Comparison of ENCODE assay signal across 1 cellular context in the genomic region with DNA sequence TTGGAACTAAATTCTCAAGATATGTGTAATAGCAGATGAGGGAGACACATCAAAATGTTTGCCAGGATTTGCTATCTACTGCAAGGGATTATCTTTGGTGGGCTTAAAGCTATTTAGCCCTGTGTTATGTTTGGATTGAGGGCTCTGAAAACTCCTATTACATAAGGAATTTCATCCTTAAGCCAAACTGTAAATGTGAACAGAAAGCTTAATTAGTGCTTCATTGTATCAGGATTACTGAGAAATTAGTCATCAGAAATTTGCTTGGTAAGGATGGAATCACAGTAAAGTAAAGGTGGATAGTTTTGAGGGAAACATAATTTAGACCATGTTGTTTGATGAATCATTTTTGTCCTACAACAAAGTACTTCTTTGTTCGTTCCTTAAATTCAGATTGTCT.
TF ChIP-seq lines count a peak whose summit lies in the region.

No MANE protein-coding gene starts in this region.

TF ChIP-seq in SK-N-SH treated with all-trans-retinoic acid at 6 μM for 48 hours, 23 proteins besides CTCF, POLR2A, EP300 and RAD21 (continued from another document):
- TF ChIP-seq, protein P1, sequence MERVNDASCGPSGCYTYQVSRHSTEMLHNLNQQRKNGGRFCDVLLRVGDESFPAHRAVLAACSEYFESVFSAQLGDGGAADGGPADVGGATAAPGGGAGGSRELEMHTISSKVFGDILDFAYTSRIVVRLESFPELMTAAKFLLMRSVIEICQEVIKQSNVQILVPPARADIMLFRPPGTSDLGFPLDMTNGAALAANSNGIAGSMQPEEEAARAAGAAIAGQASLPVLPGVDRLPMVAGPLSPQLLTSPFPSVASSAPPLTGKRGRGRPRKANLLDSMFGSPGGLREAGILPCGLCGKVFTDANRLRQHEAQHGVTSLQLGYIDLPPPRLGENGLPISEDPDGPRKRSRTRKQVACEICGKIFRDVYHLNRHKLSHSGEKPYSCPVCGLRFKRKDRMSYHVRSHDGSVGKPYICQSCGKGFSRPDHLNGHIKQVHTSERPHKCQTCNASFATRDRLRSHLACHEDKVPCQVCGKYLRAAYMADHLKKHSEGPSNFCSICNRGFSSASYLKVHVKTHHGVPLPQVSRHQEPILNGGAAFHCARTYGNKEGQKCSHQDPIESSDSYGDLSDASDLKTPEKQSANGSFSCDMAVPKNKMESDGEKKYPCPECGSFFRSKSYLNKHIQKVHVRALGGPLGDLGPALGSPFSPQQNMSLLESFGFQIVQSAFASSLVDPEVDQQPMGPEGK (CRISPR knock-in tag; IDR thresholded peaks at IDR 0.05; ENCODE audit: borderline replicate concordance) = no peak
- TF ChIP-seq ZNF565 (CRISPR knock-in tag; conservative IDR thresholded peaks at IDR 0.05; ENCODE audit: low read depth) (no peak), ZFP3 (CRISPR knock-in tag; IDR thresholded peaks at IDR 0.05) (no peak), RARB (CRISPR knock-in tag; IDR thresholded peaks at IDR 0.05) (no peak), ZNF8 (CRISPR knock-in tag; IDR thresholded peaks at IDR 0.05) (no peak), TOX (CRISPR knock-in tag; IDR thresholded peaks at IDR 0.05; ENCODE audit: borderline replicate concordance) (no peak), CSDC2 (CRISPR knock-in tag; IDR thresholded peaks at IDR 0.05) (no peak), ARNTL (CRISPR knock-in tag; IDR thresholded peaks at IDR 0.05; ENCODE audit: borderline replicate concordance, low read depth) (no peak), GLIS3 (CRISPR knock-in tag; IDR thresholded peaks at IDR 0.05) (no peak), ISL1 (CRISPR knock-in tag; IDR thresholded peaks at IDR 0.05) (no peak)
- TF ChIP-seq, protein P2, sequence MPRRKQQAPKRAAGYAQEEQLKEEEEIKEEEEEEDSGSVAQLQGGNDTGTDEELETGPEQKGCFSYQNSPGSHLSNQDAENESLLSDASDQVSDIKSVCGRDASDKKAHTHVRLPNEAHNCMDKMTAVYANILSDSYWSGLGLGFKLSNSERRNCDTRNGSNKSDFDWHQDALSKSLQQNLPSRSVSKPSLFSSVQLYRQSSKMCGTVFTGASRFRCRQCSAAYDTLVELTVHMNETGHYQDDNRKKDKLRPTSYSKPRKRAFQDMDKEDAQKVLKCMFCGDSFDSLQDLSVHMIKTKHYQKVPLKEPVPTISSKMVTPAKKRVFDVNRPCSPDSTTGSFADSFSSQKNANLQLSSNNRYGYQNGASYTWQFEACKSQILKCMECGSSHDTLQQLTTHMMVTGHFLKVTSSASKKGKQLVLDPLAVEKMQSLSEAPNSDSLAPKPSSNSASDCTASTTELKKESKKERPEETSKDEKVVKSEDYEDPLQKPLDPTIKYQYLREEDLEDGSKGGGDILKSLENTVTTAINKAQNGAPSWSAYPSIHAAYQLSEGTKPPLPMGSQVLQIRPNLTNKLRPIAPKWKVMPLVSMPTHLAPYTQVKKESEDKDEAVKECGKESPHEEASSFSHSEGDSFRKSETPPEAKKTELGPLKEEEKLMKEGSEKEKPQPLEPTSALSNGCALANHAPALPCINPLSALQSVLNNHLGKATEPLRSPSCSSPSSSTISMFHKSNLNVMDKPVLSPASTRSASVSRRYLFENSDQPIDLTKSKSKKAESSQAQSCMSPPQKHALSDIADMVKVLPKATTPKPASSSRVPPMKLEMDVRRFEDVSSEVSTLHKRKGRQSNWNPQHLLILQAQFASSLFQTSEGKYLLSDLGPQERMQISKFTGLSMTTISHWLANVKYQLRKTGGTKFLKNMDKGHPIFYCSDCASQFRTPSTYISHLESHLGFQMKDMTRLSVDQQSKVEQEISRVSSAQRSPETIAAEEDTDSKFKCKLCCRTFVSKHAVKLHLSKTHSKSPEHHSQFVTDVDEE (CRISPR knock-in tag; IDR thresholded peaks at IDR 0.05) = no peak
- TF ChIP-seq, protein P3, sequence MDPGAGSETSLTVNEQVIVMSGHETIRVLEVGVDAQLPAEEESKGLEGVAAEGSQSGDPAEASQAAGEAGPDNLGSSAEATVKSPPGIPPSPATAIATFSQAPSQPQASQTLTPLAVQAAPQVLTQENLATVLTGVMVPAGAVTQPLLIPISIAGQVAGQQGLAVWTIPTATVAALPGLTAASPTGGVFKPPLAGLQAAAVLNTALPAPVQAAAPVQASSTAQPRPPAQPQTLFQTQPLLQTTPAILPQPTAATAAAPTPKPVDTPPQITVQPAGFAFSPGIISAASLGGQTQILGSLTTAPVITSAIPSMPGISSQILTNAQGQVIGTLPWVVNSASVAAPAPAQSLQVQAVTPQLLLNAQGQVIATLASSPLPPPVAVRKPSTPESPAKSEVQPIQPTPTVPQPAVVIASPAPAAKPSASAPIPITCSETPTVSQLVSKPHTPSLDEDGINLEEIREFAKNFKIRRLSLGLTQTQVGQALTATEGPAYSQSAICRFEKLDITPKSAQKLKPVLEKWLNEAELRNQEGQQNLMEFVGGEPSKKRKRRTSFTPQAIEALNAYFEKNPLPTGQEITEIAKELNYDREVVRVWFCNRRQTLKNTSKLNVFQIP (CRISPR knock-in tag; IDR thresholded peaks at IDR 0.05; ENCODE audit: borderline replicate concordance, low read depth) = no peak
